8 cellular contexts compared by ENCODE assay signal in the genomic region with DNA sequence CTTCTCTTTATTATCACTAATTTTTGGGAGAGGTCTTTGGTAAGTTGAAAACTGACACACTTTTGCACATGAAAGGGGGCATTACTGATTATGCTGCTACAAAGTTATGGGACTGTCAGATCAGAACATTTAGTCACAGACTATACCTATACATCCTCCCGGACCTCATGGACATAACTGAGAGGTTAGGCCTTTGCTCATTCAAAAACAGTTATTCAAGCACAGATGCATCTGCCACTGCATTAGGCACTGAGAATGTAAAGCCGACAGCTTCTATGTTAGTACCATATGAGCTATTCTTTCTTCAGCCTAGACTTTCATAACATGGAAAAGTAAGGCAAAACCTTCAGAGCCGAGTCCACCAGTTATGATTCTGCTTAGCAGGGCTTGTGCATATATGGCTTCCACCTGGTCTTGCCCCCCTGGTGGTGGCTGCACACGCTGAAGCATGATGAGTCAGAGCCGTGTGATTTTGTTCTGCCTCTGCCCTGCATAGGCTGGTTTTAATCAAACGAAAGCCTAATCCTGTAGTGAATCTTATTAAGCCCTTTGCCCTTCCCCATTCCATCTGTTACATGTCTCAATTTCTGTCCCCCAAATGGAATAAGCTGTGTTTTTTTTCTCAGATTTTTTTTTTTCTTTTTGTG. TPM values are rescaled to one million over a fixed set of nuclear protein-coding genes. Genes with fewer than 3 reads are reported as not detected.
DNase-seq lines count a peak whose midpoint lies in the region; ATAC-seq and TF ChIP-seq lines count a peak whose summit lies in the region.

No MANE protein-coding gene starts in this region.

- H3K27ac ChIP-seq in suprapubic skin = peak overlapping the region; percentile 18

- TF ChIP-seq POLR2A in suprapubic skin (IDR thresholded peaks at IDR 0.05) = no peak

- H3K27me3 ChIP-seq in adipocyte (replicated peaks; ENCODE audit: control insufficient read depth, insufficient read depth, low read length) (no peaks in the 10 kb centered on the region), suprapubic skin (no peaks in the 10 kb centered on the region)

- no peak for ATAC-seq in HG03521 (IDR thresholded peaks at IDR 0.05; ENCODE audit: unreplicated experiment)

- no peaks in the 10 kb centered on the region for H3K9me3 ChIP-seq in adipocyte (ENCODE audit: control insufficient read depth, low read length)
- H3K9me3 ChIP-seq in suprapubic skin = no peaks in the 10 kb centered on the region

- WGBS in suprapubic skin = 41% methylated on average over 6 of the region's 6 CpGs

- peaks cover 13% of the 10 kb centered on the region for H3K4me1 ChIP-seq in adipocyte (ENCODE audit: control insufficient read depth, insufficient read depth, low read length)
- H3K4me1 ChIP-seq in suprapubic skin = peaks cover 9% of the 10 kb centered on the region

- H3K27ac Mint-ChIP-seq in activated CD4-positive, alpha-beta memory T cell treated with anti-CD3 and anti-CD28 coated beads for 36 hours = no peak overlapping the region
- H3K27ac Mint-ChIP-seq in activated CD4-positive, alpha-beta memory T cell treated with anti-CD3 and anti-CD28 coated beads, Interleukin-2, amount 10 ng/mL, durations not matched to agents 7 days and 5 days = no peak overlapping the region

- no peak overlapping the region for H3K9ac ChIP-seq in adipocyte (ENCODE audit: low read length)

- peak in 1 of 2 donors; percentile 18 for TF ChIP-seq CTCF in suprapubic skin (IDR thresholded peaks at IDR 0.05)

- intact Hi-C loops in activated CD4-positive, alpha-beta memory T cell treated with anti-CD3 and anti-CD28 coated beads for 36 hours (cut with micrococcal nuclease) = no loop called here

- peak; percentile 34 for DNase-seq in activated CD4-positive, alpha-beta memory T cell treated with anti-CD3 and anti-CD28 coated beads for 36 hours
- DNase-seq in activated CD4-positive, alpha-beta memory T cell treated with anti-CD3 and anti-CD28 coated beads, Interleukin-2, amount 10 ng/mL, durations not matched to agents 7 days and 5 days = no peak
- peak; percentile 51 to 74 for DNase-seq in NCI-H2081 (lab: John Stamatoyannopoulos, UW)
- DNase-seq in adipocyte (ENCODE audit: low read depth) = peak; percentile 71
- DNase-seq in iPS-NIHi7 (ENCODE audit: extremely low spot score) = peak; percentile 26
- DNase-seq in suprapubic skin (ENCODE audit: low spot score in 2 of 2) = no peak
- DNase-seq in NOMO-1 treated with DMSO at 0.1 percent for 48 hours (lab: John Stamatoyannopoulos, UW; ENCODE audit: unreplicated experiment) = no peak

- no peaks in the 10 kb centered on the region for H3K4me1 Mint-ChIP-seq in activated CD4-positive, alpha-beta memory T cell treated with anti-CD3 and anti-CD28 coated beads for 36 hours (ENCODE audit: low read depth)
- H3K4me1 Mint-ChIP-seq in activated CD4-positive, alpha-beta memory T cell treated with anti-CD3 and anti-CD28 coated beads, Interleukin-2, amount 10 ng/mL, durations not matched to agents 7 days and 5 days = no peaks in the 10 kb centered on the region

- H3K27me3 Mint-ChIP-seq in activated CD4-positive, alpha-beta memory T cell treated with anti-CD3 and anti-CD28 coated beads for 36 hours = no peaks in the 10 kb centered on the region
- peaks cover 4% of the 10 kb centered on the region for H3K27me3 Mint-ChIP-seq in activated CD4-positive, alpha-beta memory T cell treated with anti-CD3 and anti-CD28 coated beads, Interleukin-2, amount 10 ng/mL, durations not matched to agents 7 days and 5 days

- CTCF ChIA-PET in activated CD4-positive, alpha-beta memory T cell treated with anti-CD3 and anti-CD28 coated beads for 36 hours (lab: Charles Lee) = interaction anchor here (1.0 to 1.3 kb wide), 2 partner anchors 10 to 30 kb away, joined by 3 to 5 read pairs; no protein-coding TSS in a partner anchor
- CTCF ChIA-PET in activated CD4-positive, alpha-beta memory T cell treated with anti-CD3 and anti-CD28 coated beads, Interleukin-2, amount 10 ng/mL, durations not matched to agents 7 days and 5 days (lab: Charles Lee) = no interaction called here

- H3K36me3 Mint-ChIP-seq in activated CD4-positive, alpha-beta memory T cell treated with anti-CD3 and anti-CD28 coated beads for 36 hours = no peaks in the 10 kb centered on the region
- no peaks in the 10 kb centered on the region for H3K36me3 Mint-ChIP-seq in activated CD4-positive, alpha-beta memory T cell treated with anti-CD3 and anti-CD28 coated beads, Interleukin-2, amount 10 ng/mL, durations not matched to agents 7 days and 5 days (ENCODE audit: low read depth)

- H3K4me3 ChIP-seq in adipocyte (ENCODE audit: low read length) (no peak overlapping the region), suprapubic skin (no peak overlapping the region)

- H3K4me3 Mint-ChIP-seq in activated CD4-positive, alpha-beta memory T cell treated with anti-CD3 and anti-CD28 coated beads for 36 hours = no peak overlapping the region
- H3K4me3 Mint-ChIP-seq in activated CD4-positive, alpha-beta memory T cell treated with anti-CD3 and anti-CD28 coated beads, Interleukin-2, amount 10 ng/mL, durations not matched to agents 7 days and 5 days = no peak overlapping the region

- no peaks in the 10 kb centered on the region for H3K9me3 Mint-ChIP-seq in activated CD4-positive, alpha-beta memory T cell treated with anti-CD3 and anti-CD28 coated beads for 36 hours
- H3K9me3 Mint-ChIP-seq in activated CD4-positive, alpha-beta memory T cell treated with anti-CD3 and anti-CD28 coated beads, Interleukin-2, amount 10 ng/mL, durations not matched to agents 7 days and 5 days = no peaks in the 10 kb centered on the region

- no peak for TF ChIP-seq EP300 in suprapubic skin (IDR thresholded peaks at IDR 0.05)

- POLR2A ChIA-PET in activated CD4-positive, alpha-beta memory T cell treated with anti-CD3 and anti-CD28 coated beads for 36 hours (lab: Charles Lee) = no interaction called here
- POLR2A ChIA-PET in activated CD4-positive, alpha-beta memory T cell treated with anti-CD3 and anti-CD28 coated beads, Interleukin-2, amount 10 ng/mL, durations not matched to agents 7 days and 5 days (lab: Charles Lee) = no interaction called here

- H3K36me3 ChIP-seq in adipocyte (ENCODE audit: control insufficient read depth, insufficient read depth, low read length, severe bottlenecking) = no peaks in the 10 kb centered on the region
- no peaks in the 10 kb centered on the region for H3K36me3 ChIP-seq in suprapubic skin

RNA-seq across cellular contexts. Expression of gene RNU6-8, which starts 21.8 kb away (rescaled TPM):
- not detected for total RNA-seq in activated CD4-positive, alpha-beta memory T cell treated with anti-CD3 and anti-CD28 coated beads for 36 hours
- not detected for total RNA-seq in activated CD4-positive, alpha-beta memory T cell treated with anti-CD3 and anti-CD28 coated beads, Interleukin-2, amount 10 ng/mL, durations not matched to agents 7 days and 5 days
- total RNA-seq in suprapubic skin = not detected

RNA-seq across cellular contexts. Expression of gene RNU6-7, which starts 23.0 kb away (rescaled TPM):
- not detected for total RNA-seq in activated CD4-positive, alpha-beta memory T cell treated with anti-CD3 and anti-CD28 coated beads for 36 hours
- not detected for total RNA-seq in activated CD4-positive, alpha-beta memory T cell treated with anti-CD3 and anti-CD28 coated beads, Interleukin-2, amount 10 ng/mL, durations not matched to agents 7 days and 5 days
- not detected for total RNA-seq in suprapubic skin

Comparison
In these comparisons a context has a peak if more than half of its experiments do, and no peak if none do; other contexts are left out.
1. DNase-seq: peak in activated CD4-positive, alpha-beta memory T cell treated with anti-CD3 and anti-CD28 coated beads for 36 hours (single experiment), NCI-H2081 (2 of 2), adipocyte (single experiment) and iPS-NIHi7 (single experiment); none in activated CD4-positive, alpha-beta memory T cell treated with anti-CD3 and anti-CD28 coated beads, Interleukin-2, amount 10 ng/mL, durations not matched to agents 7 days and 5 days (single experiment), suprapubic skin (0 of 2) and NOMO-1 treated with DMSO at 0.1 percent for 48 hours (single experiment).